In the genomic region with DNA sequence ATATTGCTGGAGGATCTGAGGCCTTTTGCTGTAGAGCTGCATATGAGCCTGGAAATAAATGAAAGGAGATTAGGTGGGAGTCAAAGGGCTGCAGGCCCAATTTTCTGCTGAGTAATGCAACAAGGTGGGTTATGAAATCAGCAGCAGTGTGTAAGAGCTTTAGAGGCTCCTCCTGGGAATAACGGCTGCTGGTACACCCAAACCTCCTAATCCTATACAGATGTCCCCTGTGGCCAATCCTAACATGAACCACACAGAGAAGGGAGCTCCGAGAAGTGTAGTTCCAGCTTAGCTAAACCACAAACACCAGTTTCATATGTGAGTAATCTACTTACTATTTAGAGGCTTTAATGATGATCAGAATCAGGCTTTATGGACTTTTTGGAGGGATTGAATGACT, we compare ENCODE assay signal across 11 cellular contexts.
DNase-seq lines count a peak whose midpoint lies in the region; FAIRE-seq and TF ChIP-seq lines count a peak whose summit lies in the region.
"Had no signal": no experiment of that assay in that cellular context is flagged by ENCODE, and none has a peak within 500 bp of the region (broad histone marks: within the 10 kb centered on the region; RNA-seq: fewer than 3 reads in every experiment).

No MANE protein-coding gene starts in this region.

- H3K27ac ChIP-seq in colonic mucosa (no peak overlapping the region), kidney (ENCODE audit: low read depth in 2 of 2, low read length in 2 of 2) (no peak overlapping the region)

- CTCF ChIA-PET in BJ (lab: Yijun Ruan, JAX) = interaction anchor here (1.7 kb wide), 1 partner anchor 20 kb away, joined by 4 read pairs; no protein-coding TSS in a partner anchor

- H3K9me3 ChIP-seq in colonic mucosa (no peaks in the 10 kb centered on the region), kidney (ENCODE audit: control insufficient read depth in 1 of 2, low read length in 2 of 2) (no peaks in the 10 kb centered on the region)

- H3K9ac ChIP-seq in colonic mucosa (ENCODE audit: low read depth in 2 of 2, low read length in 2 of 2) (no peak overlapping the region), kidney (ENCODE audit: low read length in 2 of 2) (no peak overlapping the region)

- peak; percentile 88 for DNase-seq in BJ (ENCODE audit: low read depth)
- DNase-seq in LHCN-M2 (ENCODE audit: low read depth) = peak; percentile 97
- peak; percentile 12 for DNase-seq in amniotic stem cell (lab: John Stamatoyannopoulos, UW)
- DNase-seq in iris pigment epithelial cell (ENCODE audit: low read depth) = peak; percentile 15
- no peak for DNase-seq in SIG-M5 treated with dmso at 0.1 percent for 504 hours (lab: John Stamatoyannopoulos, UW; ENCODE audit: unreplicated experiment)
- DNase-seq in colonic mucosa = no peak
- DNase-seq in kidney = no peak
- DNase-seq in NCI-H748 treated with DMSO at 0.1 percent for 48 hours (lab: John Stamatoyannopoulos, UW) = no peak
- DNase-seq: activated CD4-positive, alpha-beta T cell treated with anti-CD3 and anti-CD28 coated beads for 4 hours; NCI-H1417 had no signal

- H3K36me3 ChIP-seq in BJ (ENCODE audit: control insufficient read depth, insufficient read depth, low read length) (no peaks in the 10 kb centered on the region), colonic mucosa (no peaks in the 10 kb centered on the region), kidney (ENCODE audit: control insufficient read depth in 1 of 2, insufficient read depth in 2 of 2, low read length in 2 of 2) (no peaks in the 10 kb centered on the region)

- POLR2A ChIA-PET in BJ (lab: Charles Lee) = no interaction called here

- intact Hi-C loops in colonic mucosa (cut with DNase I) = loop anchor here (2.0 kb wide), 1 partner anchor 48 kb away; no protein-coding TSS in a partner anchor
- intact Hi-C loops in kidney (cut with DNase I) = no loop called here

- H3K4me1 ChIP-seq in colonic mucosa = no peaks in the 10 kb centered on the region
- H3K4me1 ChIP-seq in kidney (ENCODE audit: control insufficient read depth in 1 of 2, insufficient read depth in 1 of 2, low read depth in 1 of 2, low read length in 2 of 2) = no peaks in the 10 kb centered on the region

- H3K27me3 ChIP-seq in BJ (ENCODE audit: control insufficient read depth, insufficient read depth, low read length) (no peaks in the 10 kb centered on the region), colonic mucosa (no peaks in the 10 kb centered on the region)

- TF ChIP-seq CTCF in BJ (IDR thresholded peaks at IDR 0.05; ENCODE audit: insufficient read depth, low read depth, low read length) (no peak), colonic mucosa (IDR thresholded peaks at IDR 0.05) (no peak), kidney (IDR thresholded peaks at IDR 0.05; ENCODE audit: borderline replicate concordance, extremely low read depth, insufficient read depth) (no peak)

- H3K4me3 ChIP-seq in BJ (ENCODE audit: low read depth, low read length) (no peak overlapping the region), colonic mucosa (no peak overlapping the region), kidney (ENCODE audit: low read length in 2 of 2) (no peak overlapping the region)

- no peak for FAIRE-seq in kidney (lab: Jason Lieb, UNC)
- FAIRE-seq: endothelial cell of umbilical vein had no signal

Comparison
In these comparisons a context has a peak if more than half of its experiments do, and no peak if none do; other contexts are left out.
1. DNase-seq: peak in BJ (single experiment), LHCN-M2 (single experiment), amniotic stem cell (single experiment) and iris pigment epithelial cell (single experiment); none in SIG-M5 treated with dmso at 0.1 percent for 504 hours (single experiment), colonic mucosa (single experiment), kidney (single experiment) and NCI-H748 treated with DMSO at 0.1 percent for 48 hours (single experiment).